ENCODE assay signal across 8 cellular contexts in genomic region chr6:89368107-89368506, GRCh38. TPM values are rescaled to one million over a fixed set of nuclear protein-coding genes. Genes with fewer than 3 reads are reported as not detected.
DNase-seq lines count a peak whose midpoint lies in the region; ATAC-seq and TF ChIP-seq lines count a peak whose summit lies in the region.

No MANE protein-coding gene starts in this region.

- H3K9me3 Mint-ChIP-seq in CD4-positive, alpha-beta memory T cell = no peaks in the 10 kb centered on the region
- no peaks in the 10 kb centered on the region for H3K9me3 Mint-ChIP-seq in activated naive CD8-positive, alpha-beta T cell treated with anti-CD3 and anti-CD28 coated beads, Interleukin-2, amount 50 U/mL, for 24 hours

- POLR2A ChIA-PET in CD4-positive, alpha-beta memory T cell (lab: Charles Lee; ENCODE audit: partially characterized antibody) = interaction anchor here (0.7 to 1.2 kb wide), 3 partner anchors 11 to 286 kb away, joined by 3 to 4 read pairs (median 3); no protein-coding TSS in a partner anchor

- H3K4me3 ChIP-seq in CD4-positive, alpha-beta memory T cell (ENCODE audit: low read length in 2 of 2) = no peak overlapping the region
- H3K4me3 ChIP-seq in HFF-Myc (replicated peaks; ENCODE audit: low read depth, low read length) = no peak overlapping the region
- no peak overlapping the region for H3K4me3 ChIP-seq in SJCRH30
- H3K4me3 ChIP-seq in gastrocnemius medialis = no peak overlapping the region

- H3K9me3 ChIP-seq in CD4-positive, alpha-beta memory T cell (ENCODE audit: control insufficient read depth in 1 of 2, low read length in 2 of 2) = no peaks in the 10 kb centered on the region
- H3K9me3 ChIP-seq in SJCRH30 (replicated peaks) = no peaks in the 10 kb centered on the region
- no peaks in the 10 kb centered on the region for H3K9me3 ChIP-seq in gastrocnemius medialis

- peaks cover 16 to 31% (median 21%) of the 10 kb centered on the region in 4 donors for H3K4me1 Mint-ChIP-seq in CD4-positive, alpha-beta memory T cell
- peaks cover 24% of the 10 kb centered on the region for H3K4me1 Mint-ChIP-seq in activated naive CD8-positive, alpha-beta T cell treated with anti-CD3 and anti-CD28 coated beads, Interleukin-2, amount 50 U/mL, for 24 hours

- CTCF ChIA-PET in CD4-positive, alpha-beta memory T cell (lab: Charles Lee; ENCODE audit: partially characterized antibody) = interaction anchor here (0.8 to 6.3 kb wide), 9 partner anchors 8 to 385 kb away, joined by 3 to 56 read pairs (median 8); partner anchors contain the start of gene UBE2J1

- TF ChIP-seq CTCF in HFF-Myc (IDR thresholded peaks at IDR 0.05; ENCODE audit: low read depth, low read length, missing control alignments) (peak; percentile 83), gastrocnemius medialis (IDR thresholded peaks at IDR 0.05 in 4 of 5, conservative IDR thresholded peaks at IDR 0.05 in 1 of 5) (peak; percentile 58 to 89 (median 75))

- intact Hi-C loops in CD4-positive, alpha-beta memory T cell (cut with micrococcal nuclease) = loop anchor here (1.0 kb wide), 2 partner anchors 242 to 386 kb away; no protein-coding TSS in a partner anchor
- intact Hi-C loops in left ventricle myocardium superior (cut with micrococcal nuclease) = no loop called here
- intact Hi-C loops in gastrocnemius medialis (cut with DNase I; ENCODE audit: low total_unique reads) = loop anchor here (1.0 to 2.0 kb wide), 2 partner anchors 242 to 385 kb away; no protein-coding TSS in a partner anchor

- H3K36me3 Mint-ChIP-seq in CD4-positive, alpha-beta memory T cell = no peaks in the 10 kb centered on the region
- H3K36me3 Mint-ChIP-seq in activated naive CD8-positive, alpha-beta T cell treated with anti-CD3 and anti-CD28 coated beads, Interleukin-2, amount 50 U/mL, for 24 hours (ENCODE audit: low read depth) = no peaks in the 10 kb centered on the region

- no peak overlapping the region for H3K27ac ChIP-seq in CD4-positive, alpha-beta memory T cell (ENCODE audit: low read depth, low read length)
- H3K27ac ChIP-seq in SJCRH30 (no peak overlapping the region), gastrocnemius medialis (peak overlapping the region in 2 of 4 donors; percentile 30 to 37)

- DNase-seq in CD4-positive, alpha-beta memory T cell = peak; percentile 37 to 60 (median 44)
- no peak for DNase-seq in HFF-Myc (ENCODE audit: extremely low read depth, low read depth)
- DNase-seq in SJCRH30 = peak; percentile 66 to 87
- DNase-seq in activated naive CD8-positive, alpha-beta T cell treated with anti-CD3 and anti-CD28 coated beads, Interleukin-2, amount 50 U/mL, for 24 hours = peak; percentile 78
- DNase-seq in left ventricle myocardium superior = peak; percentile 56
- peak in 1 of 2 donors; percentile 52 for DNase-seq in gastrocnemius medialis

- peaks cover 24% of the 10 kb centered on the region for H3K4me1 ChIP-seq in CD4-positive, alpha-beta memory T cell (ENCODE audit: insufficient read depth, low read length)
- H3K4me1 ChIP-seq in SJCRH30 (no peaks in the 10 kb centered on the region), gastrocnemius medialis (peaks cover 21% of the 10 kb centered on the region in 2 donors)

- H3K4me3 Mint-ChIP-seq in CD4-positive, alpha-beta memory T cell = no peak overlapping the region
- no peak overlapping the region for H3K4me3 Mint-ChIP-seq in activated naive CD8-positive, alpha-beta T cell treated with anti-CD3 and anti-CD28 coated beads, Interleukin-2, amount 50 U/mL, for 24 hours

- no peaks in the 10 kb centered on the region for H3K36me3 ChIP-seq in CD4-positive, alpha-beta memory T cell (ENCODE audit: insufficient read depth, low read length)
- H3K36me3 ChIP-seq in SJCRH30 (peaks cover 16% of the 10 kb centered on the region), gastrocnemius medialis (peaks cover 0 to 6% of the 10 kb centered on the region in 2 donors)

- no peak for ATAC-seq in activated naive CD8-positive, alpha-beta T cell treated with anti-CD3 and anti-CD28 coated beads, Interleukin-2, amount 50 U/mL, for 24 hours
- peak; percentile 60 for ATAC-seq in left ventricle myocardium superior
- ATAC-seq in gastrocnemius medialis = peak in 1 of 2 donors; percentile 48
- no peak for ATAC-seq in HG03432 (IDR thresholded peaks at IDR 0.05; ENCODE audit: unreplicated experiment)
- ATAC-seq in GM21367 (IDR thresholded peaks at IDR 0.05; ENCODE audit: unreplicated experiment) = no peak

- no peaks in the 10 kb centered on the region for H3K27me3 ChIP-seq in CD4-positive, alpha-beta memory T cell (ENCODE audit: insufficient read depth, low read length)
- H3K27me3 ChIP-seq in SJCRH30 = no peaks in the 10 kb centered on the region
- no peaks in the 10 kb centered on the region for H3K27me3 ChIP-seq in gastrocnemius medialis

- H3K27ac Mint-ChIP-seq in CD4-positive, alpha-beta memory T cell = no peak overlapping the region
- H3K27ac Mint-ChIP-seq in activated naive CD8-positive, alpha-beta T cell treated with anti-CD3 and anti-CD28 coated beads, Interleukin-2, amount 50 U/mL, for 24 hours = no peak overlapping the region

- no peaks in the 10 kb centered on the region for H3K27me3 Mint-ChIP-seq in CD4-positive, alpha-beta memory T cell
- H3K27me3 Mint-ChIP-seq in activated naive CD8-positive, alpha-beta T cell treated with anti-CD3 and anti-CD28 coated beads, Interleukin-2, amount 50 U/mL, for 24 hours = no peaks in the 10 kb centered on the region

- in situ Hi-C loops in gastrocnemius medialis (cut with MboI; ENCODE audit: low sequenced_read_pairs in 4 of 4) = loop anchor here in 3 of 4 donors (10.0 to 25.0 kb wide), 3 partner anchors 237 to 381 kb away; partner anchors contain the start of gene PNRC1 (in 1 of the 3)

- no peak for TF ChIP-seq POLR2A in gastrocnemius medialis (IDR thresholded peaks at IDR 0.05)

RNA-seq across cellular contexts. Expression of gene UBE2J1, which starts 15.6 kb away (rescaled TPM):
- total RNA-seq in CD4-positive, alpha-beta memory T cell = 10 to 100 TPM; 21.9 to 22.6 TPM
- polyA plus RNA-seq in CD4-positive, alpha-beta memory T cell = 10 to 100 TPM; 34.1 to 53.8 TPM
- total RNA-seq in SJCRH30 (2014; rRNA removed; shearing (Covaris generic)) = 50.4 and 54.5 TPM in 2 replicates
- total RNA-seq in left ventricle myocardium superior (13.6 TPM), gastrocnemius medialis (10 to 100 TPM; 10.5 to 15.1 (median 14.6) TPM)

RNA-seq across cellular contexts. Expression of gene RRAGD, which starts 44.0 kb away (rescaled TPM):
- total RNA-seq in CD4-positive, alpha-beta memory T cell = 1 to 10 TPM; 5.9 to 6.8 TPM
- polyA plus RNA-seq in CD4-positive, alpha-beta memory T cell = 1 to 10 TPM; 3.1 to 3.8 TPM
- 61.3 and 63.8 TPM in 2 replicates for total RNA-seq in SJCRH30 (2014; rRNA removed; shearing (Covaris generic))
- total RNA-seq in left ventricle myocardium superior (160 TPM), gastrocnemius medialis (100 to 1,000 TPM in 2 of 4 donors, 10 to 100 TPM in 2; 53.6 to 173 (median 106) TPM)

RNA-seq across cellular contexts. Expression of gene GABRR2, which starts 53.0 kb away (rescaled TPM):
- 1 to 10 TPM; 1.2 to 1.7 TPM for total RNA-seq in CD4-positive, alpha-beta memory T cell
- polyA plus RNA-seq in CD4-positive, alpha-beta memory T cell = under 1 TPM in 1 of 2 donors, not detected in 1; 0.10 TPM
- 0.32 and 0.33 TPM in 2 replicates for total RNA-seq in SJCRH30 (2014; rRNA removed; shearing (Covaris generic))
- total RNA-seq in left ventricle myocardium superior (0.52 TPM), gastrocnemius medialis (under 1 TPM in 2 of 4 donors, not detected in 2; 0.24 to 0.71 TPM)
